ENCODE assay signal across 11 cellular contexts in the genomic region with DNA sequence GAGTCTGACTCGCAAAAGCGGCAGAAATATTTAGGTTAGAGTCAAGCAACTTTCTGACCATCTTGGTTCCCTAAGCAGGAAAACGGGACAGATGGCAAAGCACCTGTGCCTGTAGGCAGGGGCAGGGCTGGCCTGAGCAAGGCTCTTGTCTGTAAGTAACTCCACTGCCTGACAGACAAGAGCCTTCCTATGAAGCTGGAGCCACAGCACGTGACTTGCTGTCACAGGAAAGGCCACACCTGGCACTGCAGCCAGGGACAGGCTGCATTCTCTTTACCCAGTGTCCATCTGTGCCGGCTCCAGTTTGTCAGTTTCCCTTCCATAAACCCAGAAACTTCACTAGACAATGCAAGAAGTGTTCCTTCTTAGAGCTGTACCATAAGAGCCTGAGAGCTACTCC.
DNase-seq lines count a peak whose midpoint lies in the region; ATAC-seq and FAIRE-seq lines count a peak whose summit lies in the region.
"Had no signal": no experiment of that assay in that cellular context is flagged by ENCODE, and none has a peak within 500 bp of the region (broad histone marks: within the 10 kb centered on the region; RNA-seq: fewer than 3 reads in every experiment).

No MANE protein-coding gene starts in this region.

- peak overlapping the region in 2 of 8 donors; percentile 10 to 25 for H3K4me3 Mint-ChIP-seq in CD4-positive, alpha-beta memory T cell
- no peak overlapping the region for H3K4me3 Mint-ChIP-seq in IgD-negative memory B cell
- no peak overlapping the region for H3K4me3 Mint-ChIP-seq in memory B cell
- H3K4me3 Mint-ChIP-seq in natural killer cell treated with Interleukin-12 subunit alpha and Interleukin-12 subunit beta and Interleukin-15 and Interleukin-18, amount 100 ng/mL, for 72 hours: no peak overlapping the region

- intact Hi-C loops in CD4-positive, alpha-beta memory T cell (cut with micrococcal nuclease): no loop called here

- peaks cover 5 to 29% (median 18%) of the 10 kb centered on the region in 4 donors for H3K4me1 Mint-ChIP-seq in CD4-positive, alpha-beta memory T cell
- H3K4me1 Mint-ChIP-seq in IgD-negative memory B cell (peaks cover 0 to 5% (median 4%) of the 10 kb centered on the region in 3 donors), memory B cell (peaks cover 10% of the 10 kb centered on the region)
- peaks cover 0 to 5% of the 10 kb centered on the region in 2 donors for H3K4me1 Mint-ChIP-seq in natural killer cell treated with Interleukin-12 subunit alpha and Interleukin-12 subunit beta and Interleukin-15 and Interleukin-18, amount 100 ng/mL, for 72 hours (ENCODE audit: low read depth in 2 of 2)

- no peak overlapping the region for H3K27ac ChIP-seq in CD4-positive, alpha-beta memory T cell (ENCODE audit: low read depth, low read length)

- no peak overlapping the region for H3K4me3 ChIP-seq in CD4-positive, alpha-beta memory T cell (ENCODE audit: low read length in 2 of 2)

- peaks cover 22 to 27% of the 10 kb centered on the region in 2 donors for H3K36me3 Mint-ChIP-seq in CD4-positive, alpha-beta memory T cell
- H3K36me3 Mint-ChIP-seq in IgD-negative memory B cell (no peaks in the 10 kb centered on the region), memory B cell (peaks cover 22% of the 10 kb centered on the region)
- H3K36me3 Mint-ChIP-seq in natural killer cell treated with Interleukin-12 subunit alpha and Interleukin-12 subunit beta and Interleukin-15 and Interleukin-18, amount 100 ng/mL, for 72 hours: no peaks in the 10 kb centered on the region

- CTCF ChIA-PET in CD4-positive, alpha-beta memory T cell (lab: Charles Lee; ENCODE audit: partially characterized antibody): interaction anchor here (1.5 to 3.0 kb wide), 3 partner anchors 10 to 238 kb away, joined by 4 to 13 read pairs (median 6); no protein-coding TSS in a partner anchor

- H3K27ac Mint-ChIP-seq in CD4-positive, alpha-beta memory T cell: peak overlapping the region; percentile 49 to 90 (median 86)
- H3K27ac Mint-ChIP-seq in IgD-negative memory B cell (peak overlapping the region; percentile 49 to 85 (median 59)), memory B cell (peak overlapping the region; percentile 72)
- H3K27ac Mint-ChIP-seq in natural killer cell treated with Interleukin-12 subunit alpha and Interleukin-12 subunit beta and Interleukin-15 and Interleukin-18, amount 100 ng/mL, for 72 hours: no peak overlapping the region

- peaks cover 12% of the 10 kb centered on the region for H3K4me1 ChIP-seq in CD4-positive, alpha-beta memory T cell (ENCODE audit: insufficient read depth, low read length)

- no peaks in the 10 kb centered on the region for H3K9me3 ChIP-seq in CD4-positive, alpha-beta memory T cell (ENCODE audit: control insufficient read depth in 1 of 2, low read length in 2 of 2)

- no peaks in the 10 kb centered on the region for H3K27me3 Mint-ChIP-seq in CD4-positive, alpha-beta memory T cell
- H3K27me3 Mint-ChIP-seq in IgD-negative memory B cell (no peaks in the 10 kb centered on the region), memory B cell (no peaks in the 10 kb centered on the region)
- no peaks in the 10 kb centered on the region for H3K27me3 Mint-ChIP-seq in natural killer cell treated with Interleukin-12 subunit alpha and Interleukin-12 subunit beta and Interleukin-15 and Interleukin-18, amount 100 ng/mL, for 72 hours

- POLR2A ChIA-PET in CD4-positive, alpha-beta memory T cell (lab: Charles Lee; ENCODE audit: partially characterized antibody): no interaction called here

- no peak for ATAC-seq in memory B cell (ENCODE audit: low read depth)
- ATAC-seq in natural killer cell treated with Interleukin-12 subunit alpha and Interleukin-12 subunit beta and Interleukin-15 and Interleukin-18, amount 100 ng/mL, for 72 hours: no peak

- H3K36me3 ChIP-seq in CD4-positive, alpha-beta memory T cell (ENCODE audit: insufficient read depth, low read length): peaks cover 30% of the 10 kb centered on the region

- H3K27me3 ChIP-seq in CD4-positive, alpha-beta memory T cell (ENCODE audit: insufficient read depth, low read length): no peaks in the 10 kb centered on the region

- no peak for FAIRE-seq in RCC 7860 (lab: Jason Lieb, UNC)
- FAIRE-seq: TTC549 had no signal

- peaks cover 0 to 4% (median 0%) of the 10 kb centered on the region in 8 donors for H3K9me3 Mint-ChIP-seq in CD4-positive, alpha-beta memory T cell
- H3K9me3 Mint-ChIP-seq in IgD-negative memory B cell (no peaks in the 10 kb centered on the region), memory B cell (no peaks in the 10 kb centered on the region)
- no peaks in the 10 kb centered on the region for H3K9me3 Mint-ChIP-seq in natural killer cell treated with Interleukin-12 subunit alpha and Interleukin-12 subunit beta and Interleukin-15 and Interleukin-18, amount 100 ng/mL, for 72 hours

- DNase-seq in CD4-positive, alpha-beta memory T cell: no peak
- DNase-seq in cerebellar cortex (ENCODE audit: low spot score) (peak; percentile 83), memory B cell (ENCODE audit: low spot score in 2 of 2) (no peak), dedifferentiated amniotic fluid mesenchymal stem cell (ENCODE audit: extremely low spot score) (no peak), RCC 7860 (ENCODE audit: low spot score) (no peak), NCI-H526 treated with DMSO at 0.1 percent for 48 hours (lab: John Stamatoyannopoulos, UW) (no peak)
- DNase-seq in natural killer cell treated with Interleukin-12 subunit alpha and Interleukin-12 subunit beta and Interleukin-15 and Interleukin-18, amount 100 ng/mL, for 72 hours (ENCODE audit: low spot score): no peak
- DNase-seq: activated effector memory CD4-positive, alpha-beta T cell treated with Interleukin-2 at 50 U/mL for 16 hours; effector CD4-positive, alpha-beta T cell had no signal

Comparison
In these comparisons a context has a peak if more than half of its experiments do, and no peak if none do; other contexts are left out.
1. H3K27ac Mint-ChIP-seq: peak in CD4-positive, alpha-beta memory T cell (7 of 7), IgD-negative memory B cell (3 of 3) and memory B cell (single experiment); none in natural killer cell treated with Interleukin-12 subunit alpha and Interleukin-12 subunit beta and Interleukin-15 and Interleukin-18, amount 100 ng/mL, for 72 hours (0 of 2).